In genomic region chr10:91452063-91452462, GRCh38 we compare ENCODE assay signal across 26 cellular contexts.
"Had no signal": no experiment of that assay in that cellular context is flagged by ENCODE, and none has a peak within 500 bp of the region (broad histone marks: within the 10 kb centered on the region; RNA-seq: fewer than 3 reads in every experiment).

No MANE protein-coding gene starts in this region.

- H3K9me3 ChIP-seq: testis, thyroid gland had no signal

- H3K4me1 ChIP-seq: stomach, suprapubic skin, testis, thyroid gland, tibial artery, tibial nerve, transverse colon, upper lobe of left lung, upper lobe of right lung, uterus, vagina had no signal

- H3K4me3 ChIP-seq: stomach, suprapubic skin, testis, thoracic aorta, thyroid gland, tibial artery, tibial nerve, transverse colon, upper lobe of left lung, upper lobe of right lung, uterus, vagina had no signal

- H3K27me3 ChIP-seq: stomach, suprapubic skin, testis, thyroid gland, tibial artery, tibial nerve, transverse colon, upper lobe of left lung, upper lobe of right lung, uterus, vagina had no signal

- DNase-seq: stimulated activated CD4-positive, alpha-beta T cell treated with anti-CD3 and anti-CD28 coated beads, Interleukin-2, amount 100 ng/mL, for 48 hours; stimulated activated CD4-positive, alpha-beta T cell treated with anti-CD3 and anti-CD28 coated beads, Interleukin-4, amount 100 ng/mL, for 1 hour; stimulated activated CD4-positive, alpha-beta T cell treated with anti-CD3 and anti-CD28 coated beads, Interleukin-4, amount 100 ng/mL, for 24 hours; stimulated activated CD4-positive, alpha-beta T cell treated with anti-CD3 and anti-CD28 coated beads, Interleukin-4, amount 100 ng/mL, for 4 hours; stimulated activated CD8-positive, alpha-beta memory T cell treated with anti-CD3 and anti-CD28 coated beads, Interleukin-4, amount 100 ng/mL, for 48 hours; stimulated activated naive B cell treated with anti-CD40 and anti-IgM and Interleukin-4, amounts not matched to agents 10 μg/mL and 1 μg/mL and 100 μg/mL, for 72 hours; stimulated activated naive CD4-positive, alpha-beta T cell; stimulated activated naive CD4-positive, alpha-beta T cell treated with Interleukin-2 at 50 U/mL for 16 hours; stimulated activated naive CD8-positive, alpha-beta T cell treated with anti-CD3 and anti-CD28 coated beads, Interleukin-15, amount 100 ng/mL, for 72 hours; stimulated activated naive CD8-positive, alpha-beta T cell treated with anti-CD3 and anti-CD28 coated beads, Interleukin-15, Interleukin-2, amounts not matched to agents 100 U/mL and 50 U/mL, for 24 hours; stomach; substantia nigra; testis; thyroid gland; tibial artery; transverse colon; trophoblast cell; upper lobe of left lung; upper lobe of right lung; uterus had no signal

- ATAC-seq: stimulated activated effector memory CD8-positive, alpha-beta T cell treated with anti-CD3 and anti-CD28 coated beads, Interleukin-12 subunit alpha, Interleukin-12 subunit beta, amount 100 ng/mL, for 72 hours; stimulated activated memory B cell treated with anti-CD40 and anti-IgM and Interleukin-4, amounts not matched to agents 10 μg/mL and 1 μg/mL and 100 μg/mL, for 72 hours; stimulated activated naive B cell treated with anti-CD40 and anti-IgM and Interleukin-4, amounts not matched to agents 10 μg/mL and 1 μg/mL and 100 μg/mL, for 72 hours; stimulated activated naive CD8-positive, alpha-beta T cell treated with anti-CD3 and anti-CD28 coated beads, Interleukin-15, amount 100 ng/mL, for 72 hours; stimulated activated naive CD8-positive, alpha-beta T cell treated with anti-CD3 and anti-CD28 coated beads, Interleukin-15, Interleukin-2, amounts not matched to agents 100 U/mL and 50 U/mL, for 24 hours; upper lobe of right lung had no signal

- H3K27ac ChIP-seq: stomach, suprapubic skin, testis, thoracic aorta, thyroid gland, tibial artery, tibial nerve, transverse colon, upper lobe of left lung, upper lobe of right lung, uterus, vagina had no signal

- H3K36me3 ChIP-seq: stomach, suprapubic skin, thoracic aorta, thyroid gland, transverse colon, upper lobe of left lung, upper lobe of right lung, uterus, vagina had no signal
